ENCODE assay signal across 15 cellular contexts in genomic region chr4:163598028-163598427, GRCh38.
DNase-seq lines count a peak whose midpoint lies in the region; ATAC-seq and FAIRE-seq lines count a peak whose summit lies in the region.
"Had no signal": no experiment of that assay in that cellular context is flagged by ENCODE, and none has a peak within 500 bp of the region (broad histone marks: within the 10 kb centered on the region; RNA-seq: fewer than 3 reads in every experiment).

No MANE protein-coding gene starts in this region.

- DNase-seq in GM19239 (ENCODE audit: insufficient read length, low spot score) (no peak), Right ventricle myocardium superior (no peak), NCI-H510A treated with DMSO at 0.1 percent for 48 hours (lab: John Stamatoyannopoulos, UW) (no peak), GF-D8 (lab: John Stamatoyannopoulos, UW) (no peak)
- no peak for DNase-seq in stimulated activated naive B cell treated with anti-CD40 and anti-IgM and Interleukin-4, amounts not matched to agents 10 μg/mL and 1 μg/mL and 100 μg/mL, for 72 hours
- DNase-seq: amniotic stem cell; CD4-positive, alpha-beta memory T cell; cortex of kidney; mammary epithelial cell; NCI-H1930; SK-N-SH; tibial artery had no signal

- H3K27ac Mint-ChIP-seq in stimulated activated naive B cell treated with anti-CD40 and anti-IgM and Interleukin-4, amounts not matched to agents 10 μg/mL and 1 μg/mL and 100 μg/mL, for 72 hours, result peak overlapping the region; percentile 71
- H3K27ac Mint-ChIP-seq: WTC11 had no signal

- no peaks in the 10 kb centered on the region for H3K27me3 Mint-ChIP-seq in stimulated activated naive B cell treated with anti-CD40 and anti-IgM and Interleukin-4, amounts not matched to agents 10 μg/mL and 1 μg/mL and 100 μg/mL, for 72 hours

- no peak overlapping the region for H3K4me3 Mint-ChIP-seq in stimulated activated naive B cell treated with anti-CD40 and anti-IgM and Interleukin-4, amounts not matched to agents 10 μg/mL and 1 μg/mL and 100 μg/mL, for 72 hours
- H3K4me3 Mint-ChIP-seq: CD4-positive, alpha-beta memory T cell; WTC11 had no signal

- no peaks in the 10 kb centered on the region for H3K9me3 Mint-ChIP-seq in stimulated activated naive B cell treated with anti-CD40 and anti-IgM and Interleukin-4, amounts not matched to agents 10 μg/mL and 1 μg/mL and 100 μg/mL, for 72 hours
- H3K9me3 Mint-ChIP-seq: CD4-positive, alpha-beta memory T cell; WTC11 had no signal

- peaks cover 34 to 59% of the 10 kb centered on the region in 2 donors for H3K4me1 Mint-ChIP-seq in stimulated activated naive B cell treated with anti-CD40 and anti-IgM and Interleukin-4, amounts not matched to agents 10 μg/mL and 1 μg/mL and 100 μg/mL, for 72 hours

- FAIRE-seq in GM19239 (lab: Jason Lieb, UNC), result peak; percentile 71

- peaks cover 0 to 4% of the 10 kb centered on the region in 2 donors for H3K36me3 Mint-ChIP-seq in stimulated activated naive B cell treated with anti-CD40 and anti-IgM and Interleukin-4, amounts not matched to agents 10 μg/mL and 1 μg/mL and 100 μg/mL, for 72 hours
- H3K36me3 Mint-ChIP-seq: CD4-positive, alpha-beta memory T cell; WTC11 had no signal

- intact Hi-C loops in Right ventricle myocardium superior (cut with DNase I), result no loop called here

- ATAC-seq in HG02623 (IDR thresholded peaks at IDR 0.05; ENCODE audit: unreplicated experiment) (peak; percentile 63), HG03432 (IDR thresholded peaks at IDR 0.05; ENCODE audit: unreplicated experiment) (peak; percentile 85), Right ventricle myocardium superior (ENCODE audit: poor library complexity) (no peak)
- ATAC-seq in stimulated activated naive B cell treated with anti-CD40 and anti-IgM and Interleukin-4, amounts not matched to agents 10 μg/mL and 1 μg/mL and 100 μg/mL, for 72 hours (replicated peaks), result peak; percentile 51 to 53
- ATAC-seq: WTC11 had no signal
